Comparison of ENCODE assay signal across 8 cellular contexts in the genomic region with DNA sequence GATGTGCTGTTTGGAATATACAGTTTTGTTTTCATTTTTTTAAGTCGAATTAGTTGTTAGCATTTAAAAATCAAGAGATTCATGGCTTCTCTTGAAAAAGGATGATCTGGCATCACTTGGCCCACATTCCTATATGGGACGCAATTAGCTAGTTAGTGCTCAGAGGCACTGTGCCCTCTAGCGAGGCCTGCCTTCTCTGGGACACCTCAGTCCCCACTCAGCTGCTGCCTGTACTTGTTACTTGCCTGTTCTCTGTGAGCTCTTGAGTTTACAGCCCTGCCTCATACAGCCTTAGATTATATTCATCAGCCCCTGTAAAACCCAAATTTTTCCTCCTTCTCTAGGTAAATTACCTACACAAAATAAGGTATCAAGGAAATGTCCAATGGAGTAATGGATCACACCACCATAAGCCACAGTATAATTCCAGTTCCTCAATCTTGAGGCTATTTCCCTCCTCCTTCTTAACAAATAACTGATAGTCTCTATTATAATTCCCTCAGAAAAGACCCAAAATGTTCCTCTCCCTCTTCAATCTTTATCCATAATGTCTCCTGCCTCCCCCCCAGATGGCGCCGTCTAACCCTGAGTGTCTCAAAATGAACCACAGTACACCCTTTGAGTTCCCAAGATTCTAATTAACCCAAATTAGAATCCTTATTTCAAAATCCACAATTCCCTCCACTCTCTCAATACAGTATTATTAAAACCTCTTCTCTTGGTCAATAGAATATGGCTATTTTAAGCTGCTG. TPM values are rescaled to one million over a fixed set of nuclear protein-coding genes. Genes with fewer than 3 reads are reported as not detected.
DNase-seq lines count a peak whose midpoint lies in the region; ATAC-seq, FAIRE-seq and TF ChIP-seq lines count a peak whose summit lies in the region.

No MANE protein-coding gene starts in this region.

- H3K4me3 ChIP-seq in kidney (ENCODE audit: low read length in 2 of 2): no peak overlapping the region

- peak overlapping the region in 2 of 8 donors; percentile 56 to 57 for H3K4me3 Mint-ChIP-seq in naive B cell

- TF ChIP-seq CTCF in GM12872 (IDR thresholded peaks at IDR 0.05; ENCODE audit: insufficient read depth, low read depth, low read length) (peak; percentile 33; the same call in 2 of the 3 replicates), kidney (IDR thresholded peaks at IDR 0.05; ENCODE audit: borderline replicate concordance, extremely low read depth, insufficient read depth) (no peak)

- H3K9me3 ChIP-seq in kidney (ENCODE audit: control insufficient read depth in 1 of 2, low read length in 2 of 2): no peaks in the 10 kb centered on the region

- intact Hi-C loops in kidney (cut with DNase I): no loop called here

- peak; percentile 52 for DNase-seq in ACHN
- DNase-seq in OCI-M1 (lab: John Stamatoyannopoulos, UW): peak; percentile 26
- DNase-seq in astrocyte of the hippocampus (ENCODE audit: low read depth, low spot score): peak; percentile 45
- peak; percentile 38 for DNase-seq in naive B cell
- DNase-seq in NCI-H1436 treated with DMSO at 0.1 percent for 48 hours (lab: John Stamatoyannopoulos, UW): no peak
- no peak for DNase-seq in kidney
- DNase-seq in mucosa of gallbladder (ENCODE audit: low spot score): no peak

- no peaks in the 10 kb centered on the region for H3K27me3 Mint-ChIP-seq in naive B cell

- in situ Hi-C loops in ACHN (cut with HindIII; ENCODE audit: low pct_ligation_motif_present, low pct_unique_long_range_greater_than_20kb, low sequenced_read_pairs): no loop called here

- ATAC-seq in naive B cell (ENCODE audit: low read depth in 2 of 2): no peak

- peaks cover 3 to 8% of the 10 kb centered on the region in 2 donors for H3K36me3 ChIP-seq in kidney (ENCODE audit: control insufficient read depth in 1 of 2, insufficient read depth in 2 of 2, low read length in 2 of 2)

- no peak for FAIRE-seq in kidney (lab: Jason Lieb, UNC)

- H3K9me3 Mint-ChIP-seq in naive B cell: no peaks in the 10 kb centered on the region

- peaks cover 34 to 52% (median 38%) of the 10 kb centered on the region in 3 donors for H3K4me1 Mint-ChIP-seq in naive B cell

- H3K36me3 Mint-ChIP-seq in naive B cell: peaks cover 10 to 14% of the 10 kb centered on the region in 2 donors

- no peak overlapping the region for H3K9ac ChIP-seq in kidney (ENCODE audit: low read length in 2 of 2)

- H3K27ac Mint-ChIP-seq in naive B cell: peak overlapping the region in 2 of 6 donors; percentile 20 to 31

- H3K27ac ChIP-seq in kidney (ENCODE audit: low read depth in 2 of 2, low read length in 2 of 2): no peak overlapping the region

- no peaks in the 10 kb centered on the region for H3K4me1 ChIP-seq in kidney (ENCODE audit: control insufficient read depth in 1 of 2, insufficient read depth in 1 of 2, low read depth in 1 of 2, low read length in 2 of 2)

RNA-seq across cellular contexts. Expression of gene ZMAT3, which starts 2.7 kb away (rescaled TPM):
- polyA plus RNA-seq in naive B cell (ENCODE audit: low read depth in 6 of 6) (10 to 100 TPM in 5 of 6 donors, 1 to 10 TPM in 1; 8.3 to 26.8 (median 15.3) TPM), kidney (ENCODE audit: insufficient read depth, low read depth, low replicate concordance) (4.2 TPM)
- total RNA-seq in kidney (26.1 TPM), mucosa of gallbladder (21.8 TPM)

Comparison
In these comparisons a context has a peak if more than half of its experiments do, and no peak if none do; other contexts are left out.
1. DNase-seq: peak in ACHN (single experiment), OCI-M1 (single experiment), astrocyte of the hippocampus (single experiment) and naive B cell (single experiment); none in NCI-H1436 treated with DMSO at 0.1 percent for 48 hours (single experiment), kidney (single experiment) and mucosa of gallbladder (single experiment).